In the genomic region with DNA sequence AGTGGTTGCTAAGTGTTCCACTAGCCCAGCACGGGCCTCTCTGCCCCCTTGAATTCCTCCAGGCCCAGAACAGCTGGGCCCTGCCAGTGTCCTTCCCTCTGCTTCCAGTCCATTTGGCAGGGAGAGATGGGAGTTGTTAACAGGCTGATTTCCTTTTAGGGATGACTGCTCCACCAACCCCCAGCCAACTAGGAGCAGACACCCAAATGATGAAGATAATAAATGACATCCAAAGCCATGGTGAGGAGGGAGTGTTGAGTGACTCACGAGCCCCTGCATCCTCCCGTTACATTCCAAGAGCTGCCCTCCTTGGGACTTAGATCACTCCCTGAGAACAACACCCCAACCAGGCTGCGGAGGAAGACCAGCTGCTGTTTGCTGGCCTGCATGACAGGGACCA, we compare ENCODE assay signal across 1 cellular context.
TF ChIP-seq lines count a peak whose summit lies in the region.

No MANE protein-coding gene starts in this region.

TF ChIP-seq in endothelial cell of umbilical vein, 7 proteins besides CTCF, POLR2A, EP300 and RAD21 (continued from another document):
- TF ChIP-seq FOS (IDR thresholded peaks at IDR 0.05; ENCODE audit: borderline replicate concordance, insufficient read depth, low read length): no peak
